ENCODE assay signal across 8 cellular contexts in genomic region chr11:67400251-67400941, GRCh38. TPM values are rescaled to one million over a fixed set of nuclear protein-coding genes. Genes with fewer than 3 reads are reported as not detected.
DNase-seq lines count a peak whose midpoint lies in the region; ATAC-seq and TF ChIP-seq lines count a peak whose summit lies in the region.

No MANE protein-coding gene starts in this region.

- H3K4me1 ChIP-seq in OCI-LY3 (ENCODE audit: low read length) (peaks cover 39% of the 10 kb centered on the region), duodenal mucosa (ENCODE audit: control insufficient read depth in 1 of 2, insufficient read depth in 2 of 2, low read length in 2 of 2) (peaks cover 14 to 51% of the 10 kb centered on the region in 2 donors)
- peaks cover 46 to 54% of the 10 kb centered on the region in 2 donors for H3K4me1 ChIP-seq in naive thymus-derived CD4-positive, alpha-beta T cell (ENCODE audit: control insufficient read depth in 2 of 2, insufficient read depth in 2 of 2, low read length in 2 of 2)

- peak overlapping the region; percentile 86 to 99 (median 92) for H3K4me3 Mint-ChIP-seq in naive thymus-derived CD4-positive, alpha-beta T cell

- no peak overlapping the region for H2AFZ ChIP-seq in OCI-LY3 (ENCODE audit: low read depth, low read length)

- H4K20me1 ChIP-seq in OCI-LY3 (ENCODE audit: insufficient read depth, low read length): peaks cover 11% of the 10 kb centered on the region; the same call in 1 of the 2 replicates

- H3K36me3 Mint-ChIP-seq in naive thymus-derived CD4-positive, alpha-beta T cell: peaks cover 0 to 35% (median 4%) of the 10 kb centered on the region in 5 donors

- H3K27me3 Mint-ChIP-seq in naive thymus-derived CD4-positive, alpha-beta T cell: no peaks in the 10 kb centered on the region

- peak overlapping the region; percentile 80 to 90 (median 84) for H3K27ac Mint-ChIP-seq in naive thymus-derived CD4-positive, alpha-beta T cell

- CTCF ChIA-PET in naive thymus-derived CD4-positive, alpha-beta T cell (lab: Charles Lee): interaction anchor here (0.9 to 6.4 kb wide), 13 partner anchors 9 to 230 kb away, joined by 3 to 67 read pairs (median 4); partner anchors contain the start of genes AIP, PITPNM1, PTPRCAP and RAD9A

- H3K27me3 ChIP-seq in OCI-LY3 (ENCODE audit: low read depth, low read length) (no peaks in the 10 kb centered on the region), duodenal mucosa (ENCODE audit: control insufficient read depth in 1 of 2, insufficient read depth in 2 of 2, low read length in 2 of 2) (no peaks in the 10 kb centered on the region)
- H3K27me3 ChIP-seq in naive thymus-derived CD4-positive, alpha-beta T cell (ENCODE audit: control insufficient read depth in 2 of 2, insufficient read depth in 2 of 2, low read length in 2 of 2): no peaks in the 10 kb centered on the region

- POLR2A ChIA-PET in naive thymus-derived CD4-positive, alpha-beta T cell (lab: Charles Lee): interaction anchor here (0.7 to 25.4 kb wide), 20 partner anchors 10 to 161 kb away, joined by 3 to 1530 read pairs (median 8); partner anchors contain the start of genes AIP, CARNS1, PITPNM1 and POLD4

- H3K9ac ChIP-seq in OCI-LY3 (ENCODE audit: low read length): peak overlapping the region; percentile 97
- peak overlapping the region; percentile 90 to 91 for H3K9ac ChIP-seq in duodenal mucosa (ENCODE audit: low read depth in 1 of 2, low read length in 2 of 2)

- peaks cover 21% of the 10 kb centered on the region for H3K79me2 ChIP-seq in OCI-LY3 (ENCODE audit: low read length)

- H3K4me3 ChIP-seq in OCI-LY3 (ENCODE audit: low read length): peak overlapping the region; percentile 94
- H3K4me3 ChIP-seq in duodenal mucosa (ENCODE audit: low read depth in 1 of 2, low read length in 2 of 2): peak overlapping the region; percentile 85 to 87
- peak overlapping the region; percentile 79 for H3K4me3 ChIP-seq in naive thymus-derived CD4-positive, alpha-beta T cell (ENCODE audit: low read length)

- no peak for ATAC-seq in naive thymus-derived CD4-positive, alpha-beta T cell
- ATAC-seq in GM19324 (IDR thresholded peaks at IDR 0.05; ENCODE audit: low FRiP score, unreplicated experiment) (no peak), GM19397 (IDR thresholded peaks at IDR 0.05; ENCODE audit: unreplicated experiment) (no peak)

- peak overlapping the region; percentile 93 for H3K4me2 ChIP-seq in OCI-LY3 (ENCODE audit: low read length)

- intact Hi-C loops in naive thymus-derived CD4-positive, alpha-beta T cell (cut with micrococcal nuclease): loop anchor here (5.0 kb wide), 2 partner anchors 128 to 232 kb away; no protein-coding TSS in a partner anchor

- H3K27ac ChIP-seq in OCI-LY3 (ENCODE audit: low read length): peak overlapping the region; percentile 67
- H3K27ac ChIP-seq in duodenal mucosa (ENCODE audit: low read depth, low read length): peak overlapping the region; percentile 89
- peak overlapping the region; percentile 81 for H3K27ac ChIP-seq in naive thymus-derived CD4-positive, alpha-beta T cell (ENCODE audit: low read depth, low read length)

- peaks cover 0 to 3% (median 0%) of the 10 kb centered on the region in 11 donors for H3K9me3 Mint-ChIP-seq in naive thymus-derived CD4-positive, alpha-beta T cell

- no peak for TF ChIP-seq CTCF in OCI-LY3 (IDR thresholded peaks at IDR 0.05; ENCODE audit: low read depth, low read length)

- H3K36me3 ChIP-seq in OCI-LY3 (replicated peaks; ENCODE audit: low read depth, low read length) (peaks cover 42% of the 10 kb centered on the region), duodenal mucosa (ENCODE audit: control insufficient read depth in 1 of 2, insufficient read depth in 2 of 2, low read length in 2 of 2) (peaks cover 25 to 38% of the 10 kb centered on the region in 2 donors)
- peaks cover 13 to 59% (median 14%) of the 10 kb centered on the region in 3 experiments for H3K36me3 ChIP-seq in naive thymus-derived CD4-positive, alpha-beta T cell (ENCODE audit: control insufficient read depth in 2 of 3, insufficient read depth in 3 of 3, low read length in 3 of 3)

- DNase-seq in AML-193 (lab: John Stamatoyannopoulos, UW) (peak; percentile 23), NCI-H446 (lab: John Stamatoyannopoulos, UW) (no peak), NCI-H774 (lab: John Stamatoyannopoulos, UW) (no peak)
- DNase-seq in naive thymus-derived CD4-positive, alpha-beta T cell: no peak

- peaks cover 22 to 55% (median 48%) of the 10 kb centered on the region in 7 donors for H3K4me1 Mint-ChIP-seq in naive thymus-derived CD4-positive, alpha-beta T cell

- H3K9me3 ChIP-seq in OCI-LY3 (ENCODE audit: insufficient read depth, low read length) (no peaks in the 10 kb centered on the region), duodenal mucosa (ENCODE audit: control insufficient read depth in 1 of 2, low read length in 2 of 2) (no peaks in the 10 kb centered on the region)
- no peaks in the 10 kb centered on the region for H3K9me3 ChIP-seq in naive thymus-derived CD4-positive, alpha-beta T cell (ENCODE audit: control insufficient read depth in 2 of 3, low read length in 3 of 3)

RNA-seq across cellular contexts. Expression of gene PPP1CA, which starts 1.3 kb away (rescaled TPM):
- total RNA-seq in naive thymus-derived CD4-positive, alpha-beta T cell: 100 to 1,000 TPM in 4 of 5 experiments, 10 to 100 TPM in 1; 83.0 to 339 (median 122) TPM
- 100 to 1,000 TPM; 350 to 363 TPM for polyA plus RNA-seq in naive thymus-derived CD4-positive, alpha-beta T cell

RNA-seq across cellular contexts. Expression of gene TBC1D10C, which starts 3.5 kb away (rescaled TPM):
- total RNA-seq in naive thymus-derived CD4-positive, alpha-beta T cell: 100 to 1,000 TPM; 243 to 425 (median 346) TPM
- polyA plus RNA-seq in naive thymus-derived CD4-positive, alpha-beta T cell: 100 to 1,000 TPM; 225 to 366 TPM

RNA-seq across cellular contexts. Expression of gene RAD9A, which starts 8.6 kb away (rescaled TPM):
- total RNA-seq in naive thymus-derived CD4-positive, alpha-beta T cell: 10 to 100 TPM; 25.6 to 48.0 (median 45.0) TPM
- 1 to 10 TPM; 6.3 to 7.2 TPM for polyA plus RNA-seq in naive thymus-derived CD4-positive, alpha-beta T cell

RNA-seq across cellular contexts. Expression of gene CARNS1, which starts 15.1 kb away (rescaled TPM):
- 10 to 100 TPM in 2 of 5 experiments, 1 to 10 TPM in 2, under 1 TPM in 1; 0.53 to 14.2 (median 5.1) TPM for total RNA-seq in naive thymus-derived CD4-positive, alpha-beta T cell
- 1 to 10 TPM in 1 of 2 donors, under 1 TPM in 1; 0.97 to 1.4 TPM for polyA plus RNA-seq in naive thymus-derived CD4-positive, alpha-beta T cell

RNA-seq across cellular contexts. Expression of gene CLCF1, which starts 27.0 kb away (rescaled TPM):
- 1 to 10 TPM in 2 of 5 experiments, under 1 TPM in 3; 0.32 to 7.8 (median 0.70) TPM for total RNA-seq in naive thymus-derived CD4-positive, alpha-beta T cell
- not detected for polyA plus RNA-seq in naive thymus-derived CD4-positive, alpha-beta T cell

Comparison
In these comparisons a context has a peak if more than half of its experiments do, and no peak if none do; other contexts are left out.
1. DNase-seq: peak in AML-193 (2 of 2); none in naive thymus-derived CD4-positive, alpha-beta T cell (0 of 9), NCI-H446 (0 of 2) and NCI-H774 (single experiment).
2. Peak in every context shown above with its lines, with median percentiles within 50 percentile points of each other: H3K27ac ChIP-seq and H3K4me3 ChIP-seq.